In the genomic region with DNA sequence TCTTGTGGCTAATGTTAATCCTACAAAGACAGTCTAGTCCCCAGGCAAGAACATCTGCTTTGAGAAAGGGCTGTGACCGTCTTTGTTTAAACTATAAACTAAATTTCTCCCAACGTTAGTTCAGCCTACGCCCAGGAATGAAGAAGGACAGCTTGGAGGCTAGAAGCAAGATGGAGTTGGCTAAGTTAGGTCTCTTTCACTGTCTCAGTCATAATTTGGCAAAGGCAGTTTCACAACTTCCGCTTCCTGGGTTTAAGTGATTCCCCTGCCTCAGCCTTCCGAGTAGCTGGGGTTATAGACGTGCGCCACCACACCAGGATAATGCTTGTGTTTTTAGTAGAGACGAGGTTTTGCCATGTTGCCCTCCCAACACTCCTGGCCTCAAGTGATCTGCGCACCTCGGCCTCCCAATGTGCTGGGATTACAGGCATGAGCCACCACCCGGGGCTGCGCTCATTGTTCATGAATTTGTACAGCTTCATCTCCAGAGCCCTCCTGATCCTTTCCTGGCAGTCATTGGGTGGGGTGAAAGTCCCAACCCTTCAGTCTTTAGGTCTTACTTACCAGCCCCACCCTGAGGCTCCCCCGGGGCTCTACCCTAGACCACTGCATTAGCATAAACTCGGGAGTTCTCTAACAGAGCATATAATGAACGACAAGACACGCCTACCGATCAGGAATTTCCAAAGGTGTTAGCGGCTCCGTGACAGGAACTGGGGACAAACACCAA, we compare ENCODE assay signal across 1 cellular context.
TF ChIP-seq lines count a peak whose summit lies in the region.

No MANE protein-coding gene starts in this region.

TF ChIP-seq in HepG2, 621 proteins besides CTCF, POLR2A, EP300 and RAD21:
- TF ChIP-seq POLR2AphosphoS2 (IDR thresholded peaks at IDR 0.05; ENCODE audit: low read depth, low read length): 0 out of 2 replicates have a peak, but pooled peaks have one; percentile 19
- TF ChIP-seq, protein P1, sequence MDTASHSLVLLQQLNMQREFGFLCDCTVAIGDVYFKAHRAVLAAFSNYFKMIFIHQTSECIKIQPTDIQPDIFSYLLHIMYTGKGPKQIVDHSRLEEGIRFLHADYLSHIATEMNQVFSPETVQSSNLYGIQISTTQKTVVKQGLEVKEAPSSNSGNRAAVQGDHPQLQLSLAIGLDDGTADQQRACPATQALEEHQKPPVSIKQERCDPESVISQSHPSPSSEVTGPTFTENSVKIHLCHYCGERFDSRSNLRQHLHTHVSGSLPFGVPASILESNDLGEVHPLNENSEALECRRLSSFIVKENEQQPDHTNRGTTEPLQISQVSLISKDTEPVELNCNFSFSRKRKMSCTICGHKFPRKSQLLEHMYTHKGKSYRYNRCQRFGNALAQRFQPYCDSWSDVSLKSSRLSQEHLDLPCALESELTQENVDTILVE (CRISPR knock-in tag; IDR thresholded peaks at IDR 0.05): no peak
